ENCODE assay signal across 29 cellular contexts in genomic region chr12:30041096-30041495, GRCh38.
"Had no signal": no experiment of that assay in that cellular context is flagged by ENCODE, and none has a peak within 500 bp of the region (broad histone marks: within the 10 kb centered on the region; RNA-seq: fewer than 3 reads in every experiment).

No MANE protein-coding gene starts in this region.

- FAIRE-seq: bronchial epithelial cell had no signal

- H3K36me3 ChIP-seq: brain microvascular endothelial cell, gastroesophageal sphincter, heart right ventricle had no signal

- H3K9me3 Mint-ChIP-seq: activated naive CD8-positive, alpha-beta T cell treated with anti-CD3 and anti-CD28 coated beads, Interleukin-2, amount 10 ng/mL, durations not matched to agents 7 days and 5 days had no signal

- H3K4me1 ChIP-seq: foreskin keratinocyte, heart right ventricle had no signal

- H3K36me3 Mint-ChIP-seq: activated CD4-positive, alpha-beta memory T cell treated with anti-CD3 and anti-CD28 coated beads for 36 hours; activated naive CD4-positive, alpha-beta T cell treated with anti-CD3 and anti-CD28 coated beads, Interleukin-2, amount 10 ng/mL, durations not matched to agents 7 days and 5 days; activated naive CD8-positive, alpha-beta T cell treated with anti-CD3 and anti-CD28 coated beads, Interleukin-2, amount 10 ng/mL, durations not matched to agents 7 days and 5 days had no signal

- H3K4me1 Mint-ChIP-seq: activated CD4-positive, alpha-beta T cell treated with anti-CD3 and anti-CD28 coated beads for 36 hours; activated CD4-positive, alpha-beta T cell treated with anti-CD3 and anti-CD28 coated beads, Interleukin-2, amount 10 ng/mL, durations not matched to agents 24 days and 14 days; activated naive CD4-positive, alpha-beta T cell treated with anti-CD3 and anti-CD28 coated beads, Interleukin-2, amount 10 ng/mL, durations not matched to agents 7 days and 5 days; activated naive CD8-positive, alpha-beta T cell treated with anti-CD3 and anti-CD28 coated beads, Interleukin-2, amount 10 ng/mL, durations not matched to agents 7 days and 5 days; central memory CD8-positive, alpha-beta T cell; endodermal cell had no signal

- H3K27me3 Mint-ChIP-seq: activated CD4-positive, alpha-beta memory T cell treated with anti-CD3 and anti-CD28 coated beads for 36 hours; activated CD4-positive, alpha-beta T cell treated with anti-CD3 and anti-CD28 coated beads for 36 hours; activated CD4-positive, alpha-beta T cell treated with anti-CD3 and anti-CD28 coated beads, Interleukin-2, amount 10 ng/mL, durations not matched to agents 24 days and 14 days; activated naive CD4-positive, alpha-beta T cell treated with anti-CD3 and anti-CD28 coated beads, Interleukin-2, amount 10 ng/mL, durations not matched to agents 7 days and 5 days; activated naive CD8-positive, alpha-beta T cell treated with anti-CD3 and anti-CD28 coated beads, Interleukin-2, amount 10 ng/mL, durations not matched to agents 7 days and 5 days; activated T-cell treated with anti-CD3 and anti-CD28 coated beads, Interleukin-2, amount 50 U/mL, for 24 hours; central memory CD8-positive, alpha-beta T cell; dendritic cell treated with granulocyte-macrophage colony-stimulating factor and Interleukin-4, amounts not matched to agents 40 ng/mL and 50 ng/mL, for 4 days had no signal

- H3K27ac ChIP-seq: brain microvascular endothelial cell, coronary artery, dorsolateral prefrontal cortex, foreskin keratinocyte, gastroesophageal sphincter, heart right ventricle had no signal

- ATAC-seq: activated CD4-positive, alpha-beta T cell treated with anti-CD3 and anti-CD28 coated beads for 36 hours; activated naive CD4-positive, alpha-beta T cell treated with anti-CD3 and anti-CD28 coated beads, Interleukin-2, amount 50 U/mL, for 72 hours; activated T-cell treated with anti-CD3 and anti-CD28 coated beads, Interleukin-2, amount 50 U/mL, for 72 hours; esophagus mucosa; foreskin keratinocyte; gastroesophageal sphincter; heart right ventricle had no signal

- H3K4me3 Mint-ChIP-seq: activated CD4-positive, alpha-beta memory T cell treated with anti-CD3 and anti-CD28 coated beads for 36 hours; activated CD4-positive, alpha-beta T cell treated with anti-CD3 and anti-CD28 coated beads for 36 hours; activated CD4-positive, alpha-beta T cell treated with anti-CD3 and anti-CD28 coated beads, Interleukin-2, amount 10 ng/mL, durations not matched to agents 24 days and 14 days; activated naive CD4-positive, alpha-beta T cell treated with anti-CD3 and anti-CD28 coated beads, Interleukin-2, amount 10 ng/mL, durations not matched to agents 7 days and 5 days; activated naive CD8-positive, alpha-beta T cell treated with anti-CD3 and anti-CD28 coated beads, Interleukin-2, amount 10 ng/mL, durations not matched to agents 7 days and 5 days; activated T-cell treated with anti-CD3 and anti-CD28 coated beads, Interleukin-2, amount 50 U/mL, for 24 hours; activated T-cell treated with anti-CD3 and anti-CD28 coated beads, Interleukin-2, amount 50 U/mL, for 72 hours; central memory CD8-positive, alpha-beta T cell; dendritic cell treated with granulocyte-macrophage colony-stimulating factor and Interleukin-4, amounts not matched to agents 40 ng/mL and 50 ng/mL, for 4 days; endodermal cell had no signal

- H3K27ac Mint-ChIP-seq: activated CD4-positive, alpha-beta memory T cell treated with anti-CD3 and anti-CD28 coated beads for 36 hours; activated CD4-positive, alpha-beta T cell treated with anti-CD3 and anti-CD28 coated beads for 36 hours; activated CD4-positive, alpha-beta T cell treated with anti-CD3 and anti-CD28 coated beads, Interleukin-2, amount 10 ng/mL, durations not matched to agents 24 days and 14 days; activated naive CD4-positive, alpha-beta T cell treated with anti-CD3 and anti-CD28 coated beads, Interleukin-2, amount 10 ng/mL, durations not matched to agents 7 days and 5 days; activated naive CD4-positive, alpha-beta T cell treated with anti-CD3 and anti-CD28 coated beads, Interleukin-2, amount 50 U/mL, for 72 hours; activated naive CD8-positive, alpha-beta T cell treated with anti-CD3 and anti-CD28 coated beads, Interleukin-2, amount 10 ng/mL, durations not matched to agents 7 days and 5 days; activated T-cell treated with anti-CD3 and anti-CD28 coated beads, Interleukin-2, amount 50 U/mL, for 24 hours; activated T-cell treated with anti-CD3 and anti-CD28 coated beads, Interleukin-2, amount 50 U/mL, for 72 hours; dendritic cell treated with granulocyte-macrophage colony-stimulating factor and Interleukin-4, amounts not matched to agents 40 ng/mL and 50 ng/mL, for 4 days; endodermal cell had no signal

- DNase-seq: activated CD4-positive, alpha-beta memory T cell treated with anti-CD3 and anti-CD28 coated beads for 36 hours; activated CD4-positive, alpha-beta T cell treated with anti-CD3 and anti-CD28 coated beads for 36 hours; activated CD4-positive, alpha-beta T cell treated with anti-CD3 and anti-CD28 coated beads, Interleukin-2, amount 10 ng/mL, durations not matched to agents 24 days and 14 days; activated CD4-positive, CD25-positive, alpha-beta regulatory T cell; activated CD4-positive, CD25-positive, alpha-beta regulatory T cell treated with anti-CD3 and anti-CD28 coated beads, Interleukin-2, amount 50 U/mL, for 72 hours; activated CD8-positive, alpha-beta memory T cell treated with anti-CD3 and anti-CD28 coated beads, Interleukin-2, amount 50 U/mL, for 48 hours; activated gamma-delta T cell; activated naive CD4-positive, alpha-beta T cell; activated naive CD4-positive, alpha-beta T cell treated with anti-CD3 and anti-CD28 coated beads, Interleukin-2, amount 10 ng/mL, durations not matched to agents 7 days and 5 days; activated naive CD8-positive, alpha-beta T cell treated with anti-CD3 and anti-CD28 coated beads, Interleukin-2, amount 10 ng/mL, durations not matched to agents 7 days and 5 days; activated T-cell treated with anti-CD3 and anti-CD28 coated beads for 4 hours; activated T-cell treated with anti-CD3 and anti-CD28 coated beads, Interleukin-2, amount 50 U/mL, for 24 hours; activated T-cell treated with anti-CD3 and anti-CD28 coated beads, Interleukin-2, amount 50 U/mL, for 72 hours; amniotic stem cell; anterior cingulate cortex; brain microvascular endothelial cell; dorsolateral prefrontal cortex; effector memory CD4-positive, alpha-beta T cell; endodermal cell; foreskin keratinocyte; heart right ventricle; T-helper 2 cell had no signal

- H3K9me3 ChIP-seq: gastroesophageal sphincter had no signal

- H3K4me3 ChIP-seq: coronary artery, dorsolateral prefrontal cortex, gastroesophageal sphincter, heart right ventricle had no signal

- H3K27me3 ChIP-seq: brain microvascular endothelial cell, foreskin keratinocyte, gastroesophageal sphincter, heart right ventricle had no signal
